ENCODE assay signal across 16 cellular contexts in the genomic region with DNA sequence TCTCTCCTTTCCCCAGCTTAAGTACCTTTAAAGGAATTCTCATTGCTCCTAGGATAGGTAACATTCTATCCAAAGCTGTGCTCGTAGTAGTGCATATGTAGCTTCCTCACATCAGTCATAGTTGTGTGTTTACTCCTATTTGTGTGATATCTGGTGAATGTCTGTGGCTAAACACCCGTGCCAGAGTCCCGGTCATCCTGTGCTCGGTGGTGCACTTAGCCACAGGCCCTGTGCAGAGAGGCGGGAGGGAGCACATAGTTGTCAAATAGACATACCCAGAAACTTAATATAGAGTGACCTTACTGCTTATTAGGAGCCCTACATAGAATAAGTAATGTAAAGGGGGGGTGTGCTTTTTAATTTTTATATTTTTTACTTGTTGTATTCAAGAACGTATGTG.
DNase-seq lines count a peak whose midpoint lies in the region; ATAC-seq and TF ChIP-seq lines count a peak whose summit lies in the region.
"Had no signal": no experiment of that assay in that cellular context is flagged by ENCODE, and none has a peak within 500 bp of the region (broad histone marks: within the 10 kb centered on the region; RNA-seq: fewer than 3 reads in every experiment).

No MANE protein-coding gene starts in this region.

- H3K79me2 ChIP-seq in OCI-LY1 (ENCODE audit: insufficient read depth, low read length): peaks cover 57% of the 10 kb centered on the region

- H3K4me3 Mint-ChIP-seq in activated T-cell treated with anti-CD3 and anti-CD28 coated beads, Interleukin-2, amount 50 U/mL, for 24 hours: no peak overlapping the region
- H3K4me3 Mint-ChIP-seq in activated T-cell treated with anti-CD3 and anti-CD28 coated beads, Interleukin-2, amount 50 U/mL, for 4 hours: no peak overlapping the region
- no peak overlapping the region for H3K4me3 Mint-ChIP-seq in natural killer cell treated with Interleukin-12 subunit alpha and Interleukin-12 subunit beta and Interleukin-15 and Interleukin-18, amount 100 ng/mL, for 72 hours
- H3K4me3 Mint-ChIP-seq: activated T-helper 17 cell treated with anti-CD3 and anti-CD28 coated beads, Interleukin-2, amount 50 U/mL, for 72 hours had no signal

- H3K9ac ChIP-seq in OCI-LY1 (ENCODE audit: low read length): peak overlapping the region; percentile 60

- no peak for TF ChIP-seq CTCF in OCI-LY1 (IDR thresholded peaks at IDR 0.05; ENCODE audit: low read length)

- peaks cover 79% of the 10 kb centered on the region for H3K36me3 Mint-ChIP-seq in activated T-cell treated with anti-CD3 and anti-CD28 coated beads, Interleukin-2, amount 50 U/mL, for 24 hours (ENCODE audit: low read depth)
- peaks cover 16% of the 10 kb centered on the region for H3K36me3 Mint-ChIP-seq in activated T-cell treated with anti-CD3 and anti-CD28 coated beads, Interleukin-2, amount 50 U/mL, for 4 hours (ENCODE audit: insufficient read depth)
- no peaks in the 10 kb centered on the region for H3K36me3 Mint-ChIP-seq in natural killer cell treated with Interleukin-12 subunit alpha and Interleukin-12 subunit beta and Interleukin-15 and Interleukin-18, amount 100 ng/mL, for 72 hours

- peak overlapping the region; percentile 44 for H3K27ac Mint-ChIP-seq in activated T-cell treated with anti-CD3 and anti-CD28 coated beads, Interleukin-2, amount 50 U/mL, for 24 hours
- peak overlapping the region; percentile 8 to 81 for H3K27ac Mint-ChIP-seq in natural killer cell treated with Interleukin-12 subunit alpha and Interleukin-12 subunit beta and Interleukin-15 and Interleukin-18, amount 100 ng/mL, for 72 hours
- H3K27ac Mint-ChIP-seq: activated T-helper 17 cell treated with anti-CD3 and anti-CD28 coated beads, Interleukin-2, amount 50 U/mL, for 72 hours had no signal

- peak overlapping the region; percentile 16 for H3K4me3 ChIP-seq in OCI-LY1 (ENCODE audit: low read depth, low read length, poor library complexity, severe bottlenecking)
- H3K4me3 ChIP-seq: body of pancreas, lower lobe of right lung had no signal

- H4K20me1 ChIP-seq in OCI-LY1 (ENCODE audit: insufficient read depth, low read length): no peaks in the 10 kb centered on the region

- H3K4me2 ChIP-seq in OCI-LY1 (ENCODE audit: low read length): peak overlapping the region; percentile 83

- no peaks in the 10 kb centered on the region for H3K9me2 ChIP-seq in OCI-LY1 (ENCODE audit: low read depth, low read length)

- DNase-seq in activated T-cell treated with anti-CD3 and anti-CD28 coated beads, Interleukin-2, amount 50 U/mL, for 24 hours: no peak
- no peak for DNase-seq in activated T-cell treated with anti-CD3 and anti-CD28 coated beads, Interleukin-2, amount 50 U/mL, for 4 hours
- no peak for DNase-seq in natural killer cell treated with Interleukin-12 subunit alpha and Interleukin-12 subunit beta and Interleukin-15 and Interleukin-18, amount 100 ng/mL, for 72 hours (ENCODE audit: low spot score)
- DNase-seq in HuH-7.5 (ENCODE audit: low spot score): no peak
- DNase-seq in NCI-H82 treated with DMSO at 0.1 percent for 48 hours (lab: John Stamatoyannopoulos, UW; ENCODE audit: unreplicated experiment): no peak
- no peak for DNase-seq in hippocampal formation (lab: John Stamatoyannopoulos, UW)
- DNase-seq: activated CD4-positive, alpha-beta T cell treated with anti-CD3 and anti-CD28 coated beads for 48 hours; body of pancreas; GDM1; lower lobe of right lung; NCI-H2029; NCI-H526 had no signal

- peaks cover 62% of the 10 kb centered on the region for H3K4me1 Mint-ChIP-seq in activated T-cell treated with anti-CD3 and anti-CD28 coated beads, Interleukin-2, amount 50 U/mL, for 24 hours (ENCODE audit: low read depth)
- H3K4me1 Mint-ChIP-seq in activated T-cell treated with anti-CD3 and anti-CD28 coated beads, Interleukin-2, amount 50 U/mL, for 4 hours (ENCODE audit: low read depth): peaks cover 39% of the 10 kb centered on the region
- peaks cover 23 to 26% of the 10 kb centered on the region in 2 donors for H3K4me1 Mint-ChIP-seq in natural killer cell treated with Interleukin-12 subunit alpha and Interleukin-12 subunit beta and Interleukin-15 and Interleukin-18, amount 100 ng/mL, for 72 hours (ENCODE audit: low read depth in 2 of 2)

- H3K9me3 Mint-ChIP-seq in activated T-cell treated with anti-CD3 and anti-CD28 coated beads, Interleukin-2, amount 50 U/mL, for 24 hours: no peaks in the 10 kb centered on the region
- no peaks in the 10 kb centered on the region for H3K9me3 Mint-ChIP-seq in activated T-cell treated with anti-CD3 and anti-CD28 coated beads, Interleukin-2, amount 50 U/mL, for 4 hours
- H3K9me3 Mint-ChIP-seq in natural killer cell treated with Interleukin-12 subunit alpha and Interleukin-12 subunit beta and Interleukin-15 and Interleukin-18, amount 100 ng/mL, for 72 hours: no peaks in the 10 kb centered on the region
- H3K9me3 Mint-ChIP-seq: activated T-helper 17 cell treated with anti-CD3 and anti-CD28 coated beads, Interleukin-2, amount 50 U/mL, for 72 hours had no signal

- H2AFZ ChIP-seq in OCI-LY1 (ENCODE audit: low read length): no peak overlapping the region

- H3K27me3 ChIP-seq in OCI-LY1 (ENCODE audit: insufficient read depth, low read length): no peaks in the 10 kb centered on the region
- H3K27me3 ChIP-seq: body of pancreas had no signal

- peaks cover 100% of the 10 kb centered on the region for H3K4me1 ChIP-seq in OCI-LY1 (ENCODE audit: insufficient read depth, low read length, severe bottlenecking)

- no peak for ATAC-seq in activated T-cell treated with anti-CD3 and anti-CD28 coated beads, Interleukin-2, amount 50 U/mL, for 4 hours
- ATAC-seq in GM21447 (IDR thresholded peaks at IDR 0.05; ENCODE audit: unreplicated experiment): peak; percentile 31
- peak in 1 of 2 donors; percentile 53 for ATAC-seq in natural killer cell treated with Interleukin-12 subunit alpha and Interleukin-12 subunit beta and Interleukin-15 and Interleukin-18, amount 100 ng/mL, for 72 hours
- ATAC-seq: activated T-helper 17 cell treated with anti-CD3 and anti-CD28 coated beads, Interleukin-2, amount 50 U/mL, for 72 hours; body of pancreas; lower lobe of right lung had no signal

- H3K27ac ChIP-seq in OCI-LY1 (ENCODE audit: low read depth, low read length, poor library complexity, severe bottlenecking): peak overlapping the region; percentile 95
- H3K27ac ChIP-seq: body of pancreas, lower lobe of right lung, RWPE1 had no signal

- no peaks in the 10 kb centered on the region for H3K27me3 Mint-ChIP-seq in activated T-cell treated with anti-CD3 and anti-CD28 coated beads, Interleukin-2, amount 50 U/mL, for 24 hours
- no peaks in the 10 kb centered on the region for H3K27me3 Mint-ChIP-seq in activated T-cell treated with anti-CD3 and anti-CD28 coated beads, Interleukin-2, amount 50 U/mL, for 4 hours (ENCODE audit: low read depth)
- H3K27me3 Mint-ChIP-seq in natural killer cell treated with Interleukin-12 subunit alpha and Interleukin-12 subunit beta and Interleukin-15 and Interleukin-18, amount 100 ng/mL, for 72 hours: no peaks in the 10 kb centered on the region
- H3K27me3 Mint-ChIP-seq: activated T-helper 17 cell treated with anti-CD3 and anti-CD28 coated beads, Interleukin-2, amount 50 U/mL, for 72 hours had no signal

- peaks cover 48% of the 10 kb centered on the region for H3K36me3 ChIP-seq in OCI-LY1 (ENCODE audit: insufficient read depth, low read length)

- H3F3A ChIP-seq in OCI-LY1 (ENCODE audit: insufficient read depth, low read length): no peaks in the 10 kb centered on the region

- no peaks in the 10 kb centered on the region for H3K9me3 ChIP-seq in OCI-LY1 (ENCODE audit: low read length)
- H3K9me3 ChIP-seq: body of pancreas, lower lobe of right lung had no signal
